In the genomic region with DNA sequence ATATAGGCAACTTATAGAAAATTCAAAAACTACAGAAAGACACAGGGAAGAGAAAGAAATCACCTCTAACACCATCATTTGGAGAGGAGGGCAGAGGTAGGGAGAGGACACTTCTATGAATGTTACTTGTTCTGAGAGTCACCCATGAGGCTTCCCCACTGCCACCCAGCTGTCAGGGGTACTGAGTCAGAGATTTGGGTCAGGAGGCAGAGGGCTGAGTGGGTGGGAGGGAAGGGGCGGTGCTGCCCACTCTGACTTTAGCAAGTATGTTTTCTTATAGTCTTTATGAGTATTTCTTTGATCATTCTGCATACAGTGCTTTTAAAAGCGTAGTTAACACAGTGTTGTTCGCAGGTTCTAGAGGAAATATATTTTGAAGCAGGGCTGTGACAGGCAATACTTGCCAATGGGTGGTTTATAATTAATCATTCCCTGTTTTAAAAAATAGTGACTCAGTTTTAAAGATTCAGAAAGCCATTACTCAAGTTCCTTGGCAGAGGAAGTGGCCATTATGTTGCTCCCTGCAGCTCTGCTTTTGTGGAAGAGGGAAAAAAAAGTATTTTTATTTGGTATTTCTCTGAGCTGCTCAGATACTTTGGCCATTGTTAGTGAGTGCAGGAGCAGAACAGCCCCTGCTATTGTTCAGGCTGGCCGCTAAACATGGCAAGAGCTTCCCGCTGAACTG, we compare ENCODE assay signal across 8 cellular contexts.
A peak's percentile ranks its signal among the peaks of the same experiment; 100 is the strongest.
DNase-seq lines count a peak whose midpoint lies in the region; ATAC-seq and TF ChIP-seq lines count a peak whose summit lies in the region.

No MANE protein-coding gene starts in this region.

- CTCF ChIA-PET in HEK293 (lab: Yijun Ruan, JAX), result interaction anchor here (1.3 kb wide), 1 partner anchor 56 kb away, joined by 3 read pairs; no protein-coding TSS in a partner anchor

- TF ChIP-seq CTCF in HEK293 (tag by site-specific recombination; IDR thresholded peaks at IDR 0.05), result no peak

- ATAC-seq in GM19035 (IDR thresholded peaks at IDR 0.05; ENCODE audit: unreplicated experiment) (no peak), HG02938 (IDR thresholded peaks at IDR 0.05; ENCODE audit: unreplicated experiment) (no peak)

- H3K36me3 ChIP-seq in HEK293 (ENCODE audit: control insufficient read depth in 2 of 2, insufficient read depth in 1 of 2, low read length in 2 of 2), result no peaks in the 10 kb centered on the region

- H3K27ac ChIP-seq in HEK293 (ENCODE audit: extremely low read depth, low read depth, low read length), result no peak overlapping the region

- no peak overlapping the region for H3K4me3 ChIP-seq in HEK293 (ENCODE audit: low read depth, low read length)

- H3K4me1 ChIP-seq in HEK293 (ENCODE audit: control insufficient read depth, insufficient read depth, low read length), result peaks cover 16% of the 10 kb centered on the region

- no peaks in the 10 kb centered on the region for H3K9me3 ChIP-seq in HEK293 (ENCODE audit: control insufficient read depth, insufficient read depth, low read depth, low read length)

- peak; percentile 57 to 66 for DNase-seq in activated T-cell treated with anti-CD3 and anti-CD28 coated beads, Interleukin-2, amount 50 U/mL, for 48 hours
- peak; percentile 55 for DNase-seq in hepatic stellate cell (ENCODE audit: low spot score)
- peak; percentile 61 for DNase-seq in stimulated activated CD4-positive, alpha-beta T cell treated with anti-CD3 and anti-CD28 coated beads, Interleukin-2, amount 100 ng/mL, for 4 hours (ENCODE audit: low read depth)
- no peak for DNase-seq in DMS 273 treated with DMSO at 0.1 percent for 48 hours (lab: John Stamatoyannopoulos, UW)
- no peak for DNase-seq in NCI-H1436 treated with DMSO at 0.1 percent for 48 hours (lab: John Stamatoyannopoulos, UW)

- POLR2A ChIA-PET in HEK293 (lab: Yijun Ruan, JAX), result no interaction called here

TF ChIP-seq in HEK293, 187 proteins besides CTCF, POLR2A, EP300 and RAD21:
- TF ChIP-seq ZFHX2 (tag by site-specific recombination; conservative IDR thresholded peaks at IDR 0.05), result peak; percentile 68
- peak; percentile 52 for TF ChIP-seq EGR2 (tag by site-specific recombination; IDR thresholded peaks at IDR 0.05; ENCODE audit: low read depth)
- TF ChIP-seq, protein P1, sequence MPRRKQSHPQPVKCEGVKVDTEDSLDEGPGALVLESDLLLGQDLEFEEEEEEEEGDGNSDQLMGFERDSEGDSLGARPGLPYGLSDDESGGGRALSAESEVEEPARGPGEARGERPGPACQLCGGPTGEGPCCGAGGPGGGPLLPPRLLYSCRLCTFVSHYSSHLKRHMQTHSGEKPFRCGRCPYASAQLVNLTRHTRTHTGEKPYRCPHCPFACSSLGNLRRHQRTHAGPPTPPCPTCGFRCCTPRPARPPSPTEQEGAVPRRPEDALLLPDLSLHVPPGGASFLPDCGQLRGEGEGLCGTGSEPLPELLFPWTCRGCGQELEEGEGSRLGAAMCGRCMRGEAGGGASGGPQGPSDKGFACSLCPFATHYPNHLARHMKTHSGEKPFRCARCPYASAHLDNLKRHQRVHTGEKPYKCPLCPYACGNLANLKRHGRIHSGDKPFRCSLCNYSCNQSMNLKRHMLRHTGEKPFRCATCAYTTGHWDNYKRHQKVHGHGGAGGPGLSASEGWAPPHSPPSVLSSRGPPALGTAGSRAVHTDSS (tag by site-specific recombination; IDR thresholded peaks at IDR 0.05), result no peak

Comparison
In these comparisons a context has a peak if more than half of its experiments do, and no peak if none do; other contexts are left out.
1. DNase-seq: peak in activated T-cell treated with anti-CD3 and anti-CD28 coated beads, Interleukin-2, amount 50 U/mL, for 48 hours (2 of 2), hepatic stellate cell (single experiment) and stimulated activated CD4-positive, alpha-beta T cell treated with anti-CD3 and anti-CD28 coated beads, Interleukin-2, amount 100 ng/mL, for 4 hours (single experiment); none in DMS 273 treated with DMSO at 0.1 percent for 48 hours (single experiment) and NCI-H1436 treated with DMSO at 0.1 percent for 48 hours (single experiment).